Comparison of ENCODE assay signal across 9 cellular contexts in the genomic region with DNA sequence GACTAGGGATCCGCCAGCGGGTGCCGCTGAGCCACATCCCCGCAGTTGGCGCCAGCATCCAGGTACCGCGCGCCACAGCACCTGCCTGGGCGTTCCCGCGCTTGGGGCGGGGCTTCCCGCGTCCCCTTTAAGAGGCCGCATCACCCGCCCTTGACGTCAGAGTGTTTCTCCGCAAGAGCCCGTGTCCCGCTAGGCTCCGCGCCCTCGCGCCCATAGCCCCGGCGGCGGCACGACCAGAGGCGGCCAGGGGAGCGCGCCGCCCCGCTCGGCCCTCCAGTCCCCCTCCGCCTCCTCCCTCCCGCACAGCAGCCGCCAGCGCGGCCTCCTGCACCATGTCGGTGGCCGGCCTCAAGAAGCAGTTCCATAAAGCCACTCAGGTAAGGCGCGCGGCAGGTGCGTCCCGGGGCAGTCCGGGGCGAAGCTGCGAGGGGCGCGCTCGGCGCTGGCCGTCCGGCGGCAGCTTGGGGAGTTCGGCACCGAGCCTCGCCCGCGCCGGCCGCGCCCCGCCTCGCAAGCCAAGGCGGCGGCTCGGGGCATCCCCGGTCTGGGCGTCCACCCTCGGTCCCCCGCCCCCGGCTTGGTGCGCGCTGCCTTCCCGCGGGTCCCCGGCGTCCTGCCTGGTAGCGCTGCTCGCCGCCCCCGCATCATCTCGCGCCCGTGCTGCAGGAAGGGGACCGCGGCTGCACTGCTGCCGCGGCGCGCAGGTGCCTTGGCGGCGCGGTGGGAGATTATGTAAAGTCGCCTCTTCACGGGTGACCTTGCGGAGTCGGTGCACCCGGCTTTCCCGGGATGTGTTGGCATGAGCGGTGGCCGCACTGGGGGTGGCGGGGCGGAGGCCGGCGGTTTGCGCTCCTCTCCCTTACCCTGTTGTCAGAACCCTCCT. TPM values are rescaled to one million over a fixed set of nuclear protein-coding genes. Genes with fewer than 3 reads are reported as not detected.
DNase-seq lines count a peak whose midpoint lies in the region; ATAC-seq, FAIRE-seq and TF ChIP-seq lines count a peak whose summit lies in the region.
"Had no signal": no experiment of that assay in that cellular context is flagged by ENCODE, and none has a peak within 500 bp of the region (broad histone marks: within the 10 kb centered on the region; RNA-seq: fewer than 3 reads in every experiment).

A gene (plus strand): TSS at position 156 of the 883 bp plus-strand sequence.

- H3K36me3 Mint-ChIP-seq in activated CD8-positive, alpha-beta T cell treated with anti-CD3 and anti-CD28 coated beads, Interleukin-2, amount 10 ng/mL, durations not matched to agents 7 days and 5 days (ENCODE audit: low read depth): no peaks in the 10 kb centered on the region

- peak within 1 kb of the TSS; percentile 38 for H3K4me3 Mint-ChIP-seq in activated CD8-positive, alpha-beta T cell treated with anti-CD3 and anti-CD28 coated beads, Interleukin-2, amount 10 ng/mL, durations not matched to agents 7 days and 5 days

- WGBS in ovary, 3 donors: 0 to 3% (median 1%) methylated on average over 33 to 109 of the region's 109 CpGs

- peaks cover 28% of the 10 kb centered on the region for H3K27me3 Mint-ChIP-seq in activated CD8-positive, alpha-beta T cell treated with anti-CD3 and anti-CD28 coated beads, Interleukin-2, amount 10 ng/mL, durations not matched to agents 7 days and 5 days (ENCODE audit: low read depth)

- no peak within 1 kb of the TSS for H3K27ac Mint-ChIP-seq in activated CD8-positive, alpha-beta T cell treated with anti-CD3 and anti-CD28 coated beads, Interleukin-2, amount 10 ng/mL, durations not matched to agents 7 days and 5 days

- FAIRE-seq in H54 (lab: Jason Lieb, UNC): no peak

- peaks cover 3% of the 10 kb centered on the region for H3K4me1 Mint-ChIP-seq in activated CD8-positive, alpha-beta T cell treated with anti-CD3 and anti-CD28 coated beads, Interleukin-2, amount 10 ng/mL, durations not matched to agents 7 days and 5 days (ENCODE audit: low read depth)

- H3K4me1 ChIP-seq in ovary (ENCODE audit: insufficient read depth): peaks cover 6% of the 10 kb centered on the region

- intact Hi-C loops in ovary (cut with DNase I): no loop called here

- POLR2A ChIA-PET in activated CD8-positive, alpha-beta T cell treated with anti-CD3 and anti-CD28 coated beads, Interleukin-2, amount 10 ng/mL, durations not matched to agents 7 days and 5 days (lab: Charles Lee): no interaction called here

- no peak within 1 kb of the TSS for H3K27ac ChIP-seq in ovary
- H3K27ac ChIP-seq: epithelial cell of prostate had no signal

- no peak for TF ChIP-seq CTCF in ovary (IDR thresholded peaks at IDR 0.05)

- no peaks in the 10 kb centered on the region for H3K27me3 ChIP-seq in ovary

- peak; percentile 60 for DNase-seq in AG20443 (ENCODE audit: low spot score)
- peak; percentile 5 for DNase-seq in GM19238 (ENCODE audit: insufficient read length, low spot score)
- DNase-seq in NCI-H1048 (lab: John Stamatoyannopoulos, UW): peak; percentile 51
- DNase-seq in activated CD8-positive, alpha-beta T cell treated with anti-CD3 and anti-CD28 coated beads, Interleukin-2, amount 10 ng/mL, durations not matched to agents 7 days and 5 days: peak; percentile 33
- DNase-seq in glomerular visceral epithelial cell (ENCODE audit: extremely low spot score): peak; percentile 11
- peak in 4 of 5 donors; percentile 10 to 43 (median 21) for DNase-seq in ovary
- DNase-seq in H54 (ENCODE audit: insufficient read length, low spot score): no peak
- no peak for DNase-seq in GM19240 (ENCODE audit: insufficient read length, low spot score)

- no peaks in the 10 kb centered on the region for H3K36me3 ChIP-seq in ovary

- no peak for TF ChIP-seq POLR2A in ovary (IDR thresholded peaks at IDR 0.05)
- TF ChIP-seq POLR2A in H54 (IDR thresholded peaks at IDR 0.05; ENCODE audit: low read depth, low read length): no peak

- CTCF ChIA-PET in activated CD8-positive, alpha-beta T cell treated with anti-CD3 and anti-CD28 coated beads, Interleukin-2, amount 10 ng/mL, durations not matched to agents 7 days and 5 days (lab: Charles Lee): no interaction called here

- H3K9me3 ChIP-seq in ovary: no peaks in the 10 kb centered on the region

- H3K4me3 ChIP-seq in ovary: peak within 1 kb of the TSS; percentile 44

- H3K9me3 Mint-ChIP-seq in activated CD8-positive, alpha-beta T cell treated with anti-CD3 and anti-CD28 coated beads, Interleukin-2, amount 10 ng/mL, durations not matched to agents 7 days and 5 days (ENCODE audit: insufficient read depth): peaks cover 3% of the 10 kb centered on the region

- peak; percentile 76 for ATAC-seq in activated CD8-positive, alpha-beta T cell treated with anti-CD3 and anti-CD28 coated beads, Interleukin-2, amount 10 ng/mL, durations not matched to agents 7 days and 5 days

- TF ChIP-seq EP300 in ovary (IDR thresholded peaks at IDR 0.05): no peak

RNA-seq across cellular contexts. Expression of the gene that starts here (rescaled TPM):
- total RNA-seq in activated CD8-positive, alpha-beta T cell treated with anti-CD3 and anti-CD28 coated beads, Interleukin-2, amount 10 ng/mL, durations not matched to agents 7 days and 5 days: not detected
- total RNA-seq in ovary: 1 to 10 TPM in 3 of 7 donors, under 1 TPM in 3, not detected in 1; 0.25 to 4.0 (median 0.98) TPM
- polyA plus RNA-seq in ovary: 1 to 10 TPM in 1 of 2 donors, under 1 TPM in 1; 0.33 to 4.9 TPM

Comparison
In these comparisons a context has a peak if more than half of its experiments do, and no peak if none do; other contexts are left out.
1. Peak in DNase-seq and ATAC-seq in activated CD8-positive, alpha-beta T cell treated with anti-CD3 and anti-CD28 coated beads, Interleukin-2, amount 10 ng/mL, durations not matched to agents 7 days and 5 days; RNA of the gene not detected or under 1 TPM.
2. DNase-seq: peak in AG20443 (single experiment), GM19238 (single experiment), NCI-H1048 (single experiment), glomerular visceral epithelial cell (single experiment) and ovary (4 of 5); none in H54 (single experiment) and GM19240 (single experiment).